1 cellular context compared by ENCODE assay signal in genomic region chr9:136621019-136621733, GRCh38.
TF ChIP-seq lines count a peak whose summit lies in the region.

No MANE protein-coding gene starts in this region.

TF ChIP-seq in K562, 482 proteins besides CTCF, POLR2A, EP300 and RAD21 (continued from another document):
- TF ChIP-seq KDM5B (IDR thresholded peaks at IDR 0.05; ENCODE audit: insufficient replicate concordance, low read depth, low read length), result peak; percentile 30
- peak; percentile 87 for TF ChIP-seq CEBPB (tag; IDR thresholded peaks at IDR 0.05)
- no peak for TF ChIP-seq CC2D1A (IDR thresholded peaks at IDR 0.05)
- peak; percentile 11 for TF ChIP-seq PCBP1 (IDR thresholded peaks at IDR 0.05; ENCODE audit: low read depth, low read length, poor library complexity, severe bottlenecking)
- TF ChIP-seq CEBPG (CRISPR knock-in tag; IDR thresholded peaks at IDR 0.05), result peak; percentile 61
- TF ChIP-seq CEBPG (tag; conservative IDR thresholded peaks at IDR 0.05 in 1 of 2, IDR thresholded peaks at IDR 0.05 in 1 of 2), result no peak
TF ChIP-seq in K562: peak in this region for 6.
